22 cellular contexts compared by ENCODE assay signal in genomic region chr3:87810427-87810826, GRCh38. TPM values are rescaled to one million over a fixed set of nuclear protein-coding genes. Genes with fewer than 3 reads are reported as not detected.
DNase-seq lines count a peak whose midpoint lies in the region; ATAC-seq, FAIRE-seq and TF ChIP-seq lines count a peak whose summit lies in the region.
"Had no signal": no experiment of that assay in that cellular context is flagged by ENCODE, and none has a peak within 500 bp of the region (broad histone marks: within the 10 kb centered on the region; RNA-seq: fewer than 3 reads in every experiment).

No MANE protein-coding gene starts in this region.

- intact Hi-C loops in prostate gland (cut with DNase I) = no loop called here

- peaks cover 5% of the 10 kb centered on the region for H3K79me2 ChIP-seq in astrocyte (ENCODE audit: insufficient read depth, low read length)

- H3K27me3 Mint-ChIP-seq in astrocyte (ENCODE audit: low read depth, unreplicated experiment) = no peaks in the 10 kb centered on the region

- no peak overlapping the region for H3K27ac Mint-ChIP-seq in astrocyte (ENCODE audit: unreplicated experiment)
- H3K27ac Mint-ChIP-seq: CD4-positive, alpha-beta memory T cell had no signal

- peaks cover 3% of the 10 kb centered on the region for H3K9me3 ChIP-seq in astrocyte (ENCODE audit: insufficient read depth, low read depth, low read length)
- H3K9me3 ChIP-seq in prostate gland = no peaks in the 10 kb centered on the region
- H3K9me3 ChIP-seq: BE2C, Peyer's patch had no signal

- H3K27ac ChIP-seq in astrocyte (ENCODE audit: low read depth, low read length) (peak overlapping the region; percentile 39), prostate gland (no peak overlapping the region)
- H3K27ac ChIP-seq: Peyer's patch had no signal

- no peak overlapping the region for H3K9ac ChIP-seq in astrocyte (ENCODE audit: low read length)

- H4K20me1 ChIP-seq in astrocyte (ENCODE audit: insufficient read depth, low read length) = no peaks in the 10 kb centered on the region

- TF ChIP-seq CTCF in astrocyte (IDR thresholded peaks at IDR 0.05; ENCODE audit: insufficient read depth, low read depth, low read length) (no peak), prostate gland (IDR thresholded peaks at IDR 0.05) (no peak)

- H3K27me3 ChIP-seq in astrocyte (ENCODE audit: insufficient read depth, low read length) = no peaks in the 10 kb centered on the region
- no peaks in the 10 kb centered on the region for H3K27me3 ChIP-seq in prostate gland (replicated peaks; ENCODE audit: insufficient read depth)
- H3K27me3 ChIP-seq: BE2C, Peyer's patch had no signal

- H3K36me3 Mint-ChIP-seq in astrocyte (ENCODE audit: low read depth, unreplicated experiment) = peaks cover 3% of the 10 kb centered on the region
- H3K36me3 Mint-ChIP-seq: CD4-positive, alpha-beta memory T cell had no signal

- peak overlapping the region; percentile 44 for H3K4me2 ChIP-seq in astrocyte (ENCODE audit: low read length)

- H3K4me3 ChIP-seq in astrocyte (ENCODE audit: insufficient read depth, low read depth, low read length) (no peak overlapping the region), prostate gland (no peak overlapping the region)
- H3K4me3 ChIP-seq: Peyer's patch had no signal

- no peaks in the 10 kb centered on the region for H3K4me1 Mint-ChIP-seq in astrocyte (ENCODE audit: low read depth, unreplicated experiment)

- H3K9me3 Mint-ChIP-seq in astrocyte (ENCODE audit: unreplicated experiment) = peaks cover 8% of the 10 kb centered on the region

- ATAC-seq in HG02588 (IDR thresholded peaks at IDR 0.05; ENCODE audit: unreplicated experiment) = no peak
- ATAC-seq: SK-N-SH treated with all-trans-retinoic acid at 6 μM for 48 hours had no signal

- peak; percentile 35 for DNase-seq in EH (ENCODE audit: low read depth)
- DNase-seq in KG1 (lab: John Stamatoyannopoulos, UW) = peak; percentile 19
- peak; percentile 12 for DNase-seq in astrocyte (ENCODE audit: low read depth)
- peak; percentile 10 for DNase-seq in non-pigmented ciliary epithelial cell (ENCODE audit: low read depth)
- DNase-seq in prostate gland (ENCODE audit: low spot score) = no peak
- no peak for DNase-seq in stimulated activated CD8-positive, alpha-beta memory T cell treated with anti-CD3 and anti-CD28 coated beads, Interleukin-4, amount 100 ng/mL, for 48 hours
- DNase-seq: BE2C; CD4-positive, alpha-beta memory T cell; DMS79 treated with DMSO at 0.1 percent for 48 hours; IMR-90; NCI-H1048; NCI-H146; NCI-H2081 treated with DMSO at 0.1 percent for 48 hours; NCI-H2227 treated with DMSO at 0.1 percent for 48 hours; NCI-H526 treated with DMSO at 0.1 percent for 48 hours; NK-92 treated with Interleukin-12 subunit alpha and Interleukin-12 subunit beta, amount 100 ng/mL, for 24 hours; Peyer's patch; SHP77 had no signal

- no peak overlapping the region for H2AFZ ChIP-seq in astrocyte (ENCODE audit: low read depth, low read length)

- peak; percentile 45 for FAIRE-seq in astrocyte (lab: Jason Lieb, UNC)
- FAIRE-seq: D721Med had no signal

- no peaks in the 10 kb centered on the region for H3K4me1 ChIP-seq in astrocyte (ENCODE audit: insufficient read depth, low read length)
- no peaks in the 10 kb centered on the region for H3K4me1 ChIP-seq in prostate gland (replicated peaks)
- H3K4me1 ChIP-seq: BE2C, Peyer's patch had no signal

- H3K36me3 ChIP-seq in astrocyte (ENCODE audit: insufficient read depth, low read length) (no peaks in the 10 kb centered on the region), prostate gland (no peaks in the 10 kb centered on the region)
- H3K36me3 ChIP-seq: BE2C, Peyer's patch had no signal

- TF ChIP-seq POLR2A in prostate gland (IDR thresholded peaks at IDR 0.05) = no peak

- H3K4me3 Mint-ChIP-seq in astrocyte (ENCODE audit: unreplicated experiment) = no peak overlapping the region
- H3K4me3 Mint-ChIP-seq: CD4-positive, alpha-beta memory T cell had no signal

RNA-seq across cellular contexts. Expression of gene HTR1F, which starts 17.9 kb away (rescaled TPM):
- total RNA-seq in astrocyte (0.11 TPM in 1 of 2 replicates, not detected in the other), prostate gland (under 1 TPM; 0.09 to 0.28 TPM)
- total RNA-seq: CD4-positive, alpha-beta memory T cell; H4; IMR-90 had no signal

Comparison
In these comparisons a context has a peak if more than half of its experiments do, and no peak if none do; other contexts are left out.
1. DNase-seq: peak in EH (single experiment), KG1 (single experiment), astrocyte (single experiment) and non-pigmented ciliary epithelial cell (single experiment); none in prostate gland (single experiment) and stimulated activated CD8-positive, alpha-beta memory T cell treated with anti-CD3 and anti-CD28 coated beads, Interleukin-4, amount 100 ng/mL, for 48 hours (single experiment).